ENCODE assay signal across 14 cellular contexts in the genomic region with DNA sequence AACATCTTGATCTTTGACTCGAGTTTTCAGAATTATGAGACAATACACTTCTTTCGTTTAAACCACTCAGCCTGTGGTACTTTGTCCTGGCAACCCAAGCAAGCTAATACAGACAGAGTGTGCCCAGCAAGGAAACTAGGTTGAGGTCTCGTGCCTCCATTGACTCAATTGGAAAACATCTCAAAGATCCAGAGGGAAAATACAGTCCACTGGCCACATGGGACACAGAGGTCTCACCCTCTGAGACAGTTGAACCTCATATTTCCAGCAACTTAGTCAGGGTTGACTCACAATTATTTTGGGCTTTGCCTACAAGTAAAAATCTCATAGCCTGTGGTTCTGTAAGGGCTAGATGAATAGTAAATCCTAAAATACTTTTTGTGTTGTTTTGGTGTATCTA.
"Had no signal": no experiment of that assay in that cellular context is flagged by ENCODE, and none has a peak within 500 bp of the region (broad histone marks: within the 10 kb centered on the region; RNA-seq: fewer than 3 reads in every experiment).

No MANE protein-coding gene starts in this region.

- H3K27ac Mint-ChIP-seq: activated T-helper 1 cell treated with anti-CD3 and anti-CD28 coated beads, Interleukin-12 subunit alpha, Interleukin-12 subunit beta, Interleukin-2, Interleukin-4 antibody, amounts not matched to agents 30 ng/mL and 10 ng/mL and 1 ng/mL, durations not matched to agents 14 hours and 24 hours and 36 hours; nephron progenitor cell had no signal

- H3K4me1 ChIP-seq: ascending aorta, esophagus muscularis mucosa, left lung, pancreas, suprapubic skin, upper lobe of right lung had no signal

- H3K9me3 ChIP-seq: pancreas, upper lobe of right lung had no signal

- H3K27ac ChIP-seq: esophagus muscularis mucosa, left lung, pancreas, suprapubic skin, upper lobe of right lung, WERI-Rb-1 had no signal

- DNase-seq: activated CD4-positive, alpha-beta T cell treated with anti-CD3 and anti-CD28 coated beads for 4 hours; activated naive CD4-positive, alpha-beta T cell; left lung; nephron progenitor cell; pancreas; stimulated activated CD4-positive, alpha-beta T cell treated with anti-CD3 and anti-CD28 coated beads, Interleukin-2, amount 100 ng/mL, for 48 hours; stimulated activated naive CD4-positive, alpha-beta T cell treated with Interleukin-2 at 50 U/mL for 16 hours; T-helper 9 cell; upper lobe of right lung; WERI-Rb-1 had no signal

- H3K36me3 ChIP-seq: ascending aorta, esophagus muscularis mucosa, left lung, pancreas, suprapubic skin, upper lobe of right lung, WERI-Rb-1 had no signal

- H3K4me3 ChIP-seq: ascending aorta, esophagus muscularis mucosa, left lung, pancreas, suprapubic skin, upper lobe of right lung had no signal

- H3K27me3 ChIP-seq: ascending aorta, esophagus muscularis mucosa, left lung, pancreas, suprapubic skin, upper lobe of right lung had no signal

- ATAC-seq: left lung, pancreas, upper lobe of right lung had no signal

- H3K4me1 Mint-ChIP-seq: nephron progenitor cell had no signal

- H3K4me3 Mint-ChIP-seq: activated T-helper 1 cell treated with anti-CD3 and anti-CD28 coated beads, Interleukin-12 subunit alpha, Interleukin-12 subunit beta, Interleukin-2, Interleukin-4 antibody, amounts not matched to agents 30 ng/mL and 10 ng/mL and 1 ng/mL, durations not matched to agents 14 hours and 24 hours and 36 hours; nephron progenitor cell had no signal
